Comparison of ENCODE assay signal across 24 cellular contexts in genomic region chr12:131788070-131788469, GRCh38. TPM values are rescaled to one million over a fixed set of nuclear protein-coding genes. Genes with fewer than 3 reads are reported as not detected.
"Had no signal": no experiment of that assay in that cellular context is flagged by ENCODE, and none has a peak within 500 bp of the region (broad histone marks: within the 10 kb centered on the region; RNA-seq: fewer than 3 reads in every experiment).

No MANE protein-coding gene starts in this region.

- H3K27ac ChIP-seq: left lung, lower lobe of right lung, neutrophil, parathyroid adenoma, right atrium auricular region, skin epidermis, stomach, testis, thyroid gland, transverse colon, upper lobe of left lung, vagina had no signal

- H3K9ac ChIP-seq: parathyroid adenoma had no signal

- DNase-seq: hippocampal formation; left colon; left lung; lower lobe of right lung; mammary epithelial cell; mesenchymal stem cell; naive thymus-derived CD8-positive, alpha-beta T cell; stimulated activated CD4-positive, alpha-beta T cell treated with anti-CD3 and anti-CD28 coated beads, Interleukin-4, amount 100 ng/mL, for 24 hours; stimulated activated naive CD4-positive, alpha-beta T cell; stomach; testis; thyroid gland; transverse colon; upper lobe of left lung had no signal

- H3K4me3 ChIP-seq: left lung, lower lobe of right lung, right atrium auricular region, skin epidermis, stomach, testis, thyroid gland, transverse colon, upper lobe of left lung, vagina had no signal

- H3K27me3 Mint-ChIP-seq: naive thymus-derived CD8-positive, alpha-beta T cell had no signal

- FAIRE-seq: keratinocyte had no signal

- H3K27ac Mint-ChIP-seq: nephron; stimulated activated effector memory CD8-positive, alpha-beta T cell treated with anti-CD3 and anti-CD28 coated beads, Interleukin-12 subunit alpha, Interleukin-12 subunit beta, amount 100 ng/mL, for 72 hours had no signal

- ATAC-seq: left colon; left lung; naive thymus-derived CD8-positive, alpha-beta T cell; sciatic nerve; stimulated activated effector memory CD8-positive, alpha-beta T cell treated with anti-CD3 and anti-CD28 coated beads, Interleukin-12 subunit alpha, Interleukin-12 subunit beta, amount 100 ng/mL, for 72 hours had no signal

- H3K4me1 ChIP-seq: left lung, lower lobe of right lung, right atrium auricular region, thyroid gland, transverse colon, upper lobe of left lung had no signal

- H3K9me3 Mint-ChIP-seq: naive thymus-derived CD8-positive, alpha-beta T cell; neural crest cell; stimulated activated effector memory CD8-positive, alpha-beta T cell treated with anti-CD3 and anti-CD28 coated beads, Interleukin-12 subunit alpha, Interleukin-12 subunit beta, amount 100 ng/mL, for 72 hours had no signal

- H3K27me3 ChIP-seq: left lung, neutrophil, right atrium auricular region, stomach, testis, thyroid gland, transverse colon, upper lobe of left lung, vagina had no signal

- H3K9me3 ChIP-seq: left lung, lower lobe of right lung, neutrophil, right atrium auricular region, stomach, testis, thyroid gland, transverse colon, upper lobe of left lung, vagina had no signal

- H3K4me3 Mint-ChIP-seq: naive thymus-derived CD8-positive, alpha-beta T cell; nephron; neural crest cell; stimulated activated effector memory CD8-positive, alpha-beta T cell treated with anti-CD3 and anti-CD28 coated beads, Interleukin-12 subunit alpha, Interleukin-12 subunit beta, amount 100 ng/mL, for 72 hours had no signal

RNA-seq across cellular contexts. Expression of gene MMP17, which starts 40.1 kb away (rescaled TPM):
- polyA plus RNA-seq: naive thymus-derived CD8-positive, alpha-beta T cell had no signal
